In the genomic region with DNA sequence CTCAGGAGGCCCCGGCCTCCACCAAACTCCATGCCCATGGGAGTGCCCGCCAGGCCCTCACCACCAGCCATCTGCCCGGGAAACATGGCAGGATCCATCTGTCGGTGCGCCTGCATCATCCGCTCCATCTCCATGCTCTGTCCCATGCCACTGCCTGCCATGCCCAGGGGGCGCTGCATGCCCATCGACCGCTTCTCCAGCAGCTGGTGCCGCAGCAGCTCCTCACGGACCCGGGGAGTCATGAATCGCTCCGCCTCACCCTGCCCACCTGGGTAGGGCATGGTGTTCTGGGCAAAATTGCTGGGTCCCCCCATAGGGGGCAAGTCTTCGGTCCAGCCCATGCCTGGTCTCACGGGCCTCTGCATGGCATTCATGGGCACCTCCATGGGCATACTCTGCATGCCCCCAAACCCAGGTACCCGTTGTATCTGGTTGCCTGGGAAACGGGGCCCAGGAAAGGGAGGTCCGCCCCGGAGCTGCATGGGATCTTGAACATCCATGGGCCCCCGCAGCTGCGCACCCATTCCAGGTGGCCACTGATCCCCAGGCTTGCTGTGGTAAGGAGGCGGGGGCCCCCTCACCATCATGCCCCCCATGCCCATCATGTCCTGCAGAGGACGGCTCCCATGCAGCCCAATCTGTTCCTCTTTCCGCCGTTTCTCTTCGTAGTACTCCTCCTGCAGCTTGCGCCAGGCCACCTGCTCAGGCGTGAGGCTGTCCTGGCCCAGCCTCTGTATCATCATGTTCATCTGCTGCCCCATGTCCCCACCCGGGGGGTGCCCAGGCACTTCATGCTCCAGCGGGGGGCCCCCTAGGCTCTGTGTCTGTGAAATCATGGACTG, we compare ENCODE assay signal across 19 cellular contexts. TPM values are rescaled to one million over a fixed set of nuclear protein-coding genes. Genes with fewer than 3 reads are reported as not detected.
DNase-seq lines count a peak whose midpoint lies in the region; ATAC-seq, FAIRE-seq and TF ChIP-seq lines count a peak whose summit lies in the region.
"Had no signal": no experiment of that assay in that cellular context is flagged by ENCODE, and none has a peak within 500 bp of the region (broad histone marks: within the 10 kb centered on the region; RNA-seq: fewer than 3 reads in every experiment).

No MANE protein-coding gene starts in this region.

- H4K5ac ChIP-seq in H1 (ENCODE audit: insufficient read length, low read depth, low read length): no peak overlapping the region

- CTCF ChIA-PET in activated CD8-positive, alpha-beta T cell treated with anti-CD3 and anti-CD28 coated beads for 36 hours (lab: Charles Lee): interaction anchor here (0.7 kb wide), 1 partner anchor 21 kb away, joined by 3 read pairs; no protein-coding TSS in a partner anchor
- CTCF ChIA-PET in activated CD8-positive, alpha-beta T cell treated with anti-CD3 and anti-CD28 coated beads, Interleukin-2, amount 10 ng/mL, durations not matched to agents 7 days and 5 days (lab: Charles Lee): no interaction called here
- CTCF ChIA-PET in PC-3 (lab: Charles Lee) (no interaction called here), H1 (lab: Charles Lee; ENCODE audit: partially characterized antibody) (interaction anchor here (0.7 to 1.6 kb wide), 7 partner anchors 9 to 212 kb away, joined by 3 to 5 read pairs (median 3); no protein-coding TSS in a partner anchor)

- no peaks in the 10 kb centered on the region for H3K4me1 ChIP-seq in PC-3 (ENCODE audit: insufficient read depth, low read length)
- peaks cover under 1 to 28% (median 16%) of the 10 kb centered on the region in 4 experiments for H3K4me1 ChIP-seq in H1 (replicated peaks in 1 of 4; ENCODE audit: control insufficient read depth in 3 of 4, insufficient read depth in 4 of 4, low read length in 3 of 4)

- TF ChIP-seq POLR2A in H1 (IDR thresholded peaks at IDR 0.05; ENCODE audit: control extremely low read depth in 1 of 2, low read depth in 2 of 2, low read length in 2 of 2): no peak

- H3K79me1 ChIP-seq in H1 (ENCODE audit: low read depth, low read length): no peaks in the 10 kb centered on the region

- H3K36me3 Mint-ChIP-seq in activated CD8-positive, alpha-beta T cell treated with anti-CD3 and anti-CD28 coated beads for 36 hours (ENCODE audit: low read depth): peaks cover 27% of the 10 kb centered on the region
- H3K36me3 Mint-ChIP-seq in activated CD8-positive, alpha-beta T cell treated with anti-CD3 and anti-CD28 coated beads, Interleukin-2, amount 10 ng/mL, durations not matched to agents 7 days and 5 days (ENCODE audit: low read depth): peaks cover 44% of the 10 kb centered on the region

- intact Hi-C loops in activated CD8-positive, alpha-beta T cell treated with anti-CD3 and anti-CD28 coated beads for 36 hours (cut with micrococcal nuclease): no loop called here
- intact Hi-C loops in PC-3 (cut with micrococcal nuclease) (no loop called here), posterior vena cava (cut with DNase I) (no loop called here)

- no peaks in the 10 kb centered on the region for H3F3A ChIP-seq in PC-3 (ENCODE audit: low read length, unreplicated experiment)

- H2BK12ac ChIP-seq in H1 (ENCODE audit: low read depth, low read length): no peak overlapping the region

- H3K36me3 ChIP-seq in PC-3 (ENCODE audit: low read depth, low read length): peaks cover 66% of the 10 kb centered on the region
- peaks cover 17 to 66% (median 52%) of the 10 kb centered on the region in 4 experiments for H3K36me3 ChIP-seq in H1 (ENCODE audit: control insufficient read depth in 2 of 4, insufficient read depth in 4 of 4, low read length in 3 of 4)

- H3K27me3 ChIP-seq in PC-3 (ENCODE audit: low read length): no peaks in the 10 kb centered on the region
- H3K27me3 ChIP-seq in H1 (replicated peaks in 1 of 4; ENCODE audit: control insufficient read depth in 3 of 4, extremely low read depth in 1 of 4, insufficient read depth in 3 of 4, low read length in 3 of 4): no peaks in the 10 kb centered on the region
- H3K27me3 ChIP-seq: neutrophil had no signal

- H3K9ac ChIP-seq in PC-3 (ENCODE audit: low read length) (no peak overlapping the region), H1 (replicated peaks in 1 of 4; ENCODE audit: extremely low read depth in 1 of 4, low read depth in 3 of 4, low read length in 3 of 4) (no peak overlapping the region)

- H3K27ac Mint-ChIP-seq in activated CD8-positive, alpha-beta T cell treated with anti-CD3 and anti-CD28 coated beads for 36 hours: peak overlapping the region; percentile 66
- H3K27ac Mint-ChIP-seq in activated CD8-positive, alpha-beta T cell treated with anti-CD3 and anti-CD28 coated beads, Interleukin-2, amount 10 ng/mL, durations not matched to agents 7 days and 5 days: no peak overlapping the region
- H3K27ac Mint-ChIP-seq: activated CD4-positive, alpha-beta T cell treated with anti-CD3 and anti-CD28 coated beads for 36 hours had no signal

- H3K4me3 ChIP-seq in PC-3 (ENCODE audit: low read length) (no peak overlapping the region), H1 (ENCODE audit: extremely low read depth in 1 of 4, insufficient read depth in 2 of 4, low read depth in 3 of 4, low read length in 4 of 4) (no peak overlapping the region)

- no peak overlapping the region for H3K18ac ChIP-seq in H1 (ENCODE audit: extremely low read depth, low read length)

- BruUV-seq in PC-3 (replicated peaks; lab: Mats Ljungman, UMichigan): TSS peak; percentile 4

- H3K9me2 ChIP-seq in PC-3 (replicated peaks; ENCODE audit: low read length): no peaks in the 10 kb centered on the region

- H3K9me3 Mint-ChIP-seq in activated CD8-positive, alpha-beta T cell treated with anti-CD3 and anti-CD28 coated beads for 36 hours: no peaks in the 10 kb centered on the region
- H3K9me3 Mint-ChIP-seq in activated CD8-positive, alpha-beta T cell treated with anti-CD3 and anti-CD28 coated beads, Interleukin-2, amount 10 ng/mL, durations not matched to agents 7 days and 5 days (ENCODE audit: insufficient read depth): no peaks in the 10 kb centered on the region

- 94% methylated on average over 30 of the region's 31 CpGs; no CpG with 5 or more reads in 1 of the 2 experiments for WGBS in H1 (ENCODE audit: extremely low coverage in 1 of 2, insufficient coverage in 1 of 2, insufficient read length in 1 of 2, insufficient replicate concordance in 2 of 2, low coverage in 1 of 2, low lambda C conversion rate in 2 of 2, missing lambda C conversion rate in 1 of 2), 2 experiments

- no peak overlapping the region for H4K91ac ChIP-seq in H1 (replicated peaks; ENCODE audit: insufficient read length, low read length)

- no peak overlapping the region for H3K56ac ChIP-seq in H1 (replicated peaks; ENCODE audit: insufficient read length, low read depth, low read length)

- H3K23ac ChIP-seq in H1 (ENCODE audit: insufficient read length): no peak overlapping the region

- no peak overlapping the region for H2AK5ac ChIP-seq in H1 (ENCODE audit: low read depth, low read length)

- no peak overlapping the region for H2BK20ac ChIP-seq in H1 (ENCODE audit: low read length)

- TF ChIP-seq RAD21 in H1 (IDR thresholded peaks at IDR 0.05 in 1 of 2, conservative IDR thresholded peaks at IDR 0.05 in 1 of 2; ENCODE audit: low read depth in 2 of 2, low read length in 2 of 2): peak; percentile 26 to 44; a peak in 2 of 4 replicates

- no peaks in the 10 kb centered on the region for H3K23me2 ChIP-seq in H1 (ENCODE audit: low read depth, low read length)

- DNase-seq in activated CD8-positive, alpha-beta T cell treated with anti-CD3 and anti-CD28 coated beads for 36 hours: no peak
- DNase-seq in activated CD8-positive, alpha-beta T cell treated with anti-CD3 and anti-CD28 coated beads, Interleukin-2, amount 10 ng/mL, durations not matched to agents 7 days and 5 days: no peak
- DNase-seq in PC-3: no peak
- DNase-seq in H1 (ENCODE audit: low read depth in 1 of 2, low spot score in 2 of 2): peak in 1 of 2 experiments; percentile 51
- peak; percentile 84 for DNase-seq in posterior vena cava (ENCODE audit: low spot score)
- DNase-seq in NCI-H2029 (lab: John Stamatoyannopoulos, UW): no peak
- DNase-seq in central memory CD4-positive, alpha-beta T cell: no peak
- DNase-seq: activated CD4-positive, alpha-beta T cell treated with anti-CD3 and anti-CD28 coated beads for 36 hours; activated gamma-delta T cell; dermis blood vessel endothelial cell; DMS79; KBM-7; NCI-H2081; stimulated activated CD4-positive, alpha-beta T cell treated with anti-CD3 and anti-CD28 coated beads, Interleukin-12 subunit alpha, Interleukin-12 subunit beta, amount 100 ng/mL, for 4 hours had no signal

- no peaks in the 10 kb centered on the region for H3K27me3 Mint-ChIP-seq in activated CD8-positive, alpha-beta T cell treated with anti-CD3 and anti-CD28 coated beads for 36 hours
- H3K27me3 Mint-ChIP-seq in activated CD8-positive, alpha-beta T cell treated with anti-CD3 and anti-CD28 coated beads, Interleukin-2, amount 10 ng/mL, durations not matched to agents 7 days and 5 days (ENCODE audit: low read depth): no peaks in the 10 kb centered on the region
- H3K27me3 Mint-ChIP-seq: activated CD4-positive, alpha-beta T cell treated with anti-CD3 and anti-CD28 coated beads for 36 hours had no signal

- TF ChIP-seq EP300 in H1 (IDR thresholded peaks at IDR 0.05; ENCODE audit: borderline replicate concordance in 1 of 2, low read depth in 2 of 2, low read length in 2 of 2): no peak

- H2AFZ ChIP-seq in PC-3 (ENCODE audit: low read length) (no peak overlapping the region), H1 (ENCODE audit: low read length) (no peak overlapping the region)

- H3K4ac ChIP-seq in H1 (replicated peaks; ENCODE audit: insufficient read length, low read depth, low read length): no peak overlapping the region

- H3K27ac ChIP-seq in PC-3 (ENCODE audit: low read length) (no peak overlapping the region), H1 (ENCODE audit: low read depth, low read length) (no peak overlapping the region)
- H3K27ac ChIP-seq: neutrophil had no signal

- POLR2A ChIA-PET in activated CD8-positive, alpha-beta T cell treated with anti-CD3 and anti-CD28 coated beads for 36 hours (lab: Charles Lee): interaction anchor here (0.6 to 0.7 kb wide), 2 partner anchors 16 to 115 kb away, joined by 3 to 4 read pairs; no protein-coding TSS in a partner anchor
- POLR2A ChIA-PET in activated CD8-positive, alpha-beta T cell treated with anti-CD3 and anti-CD28 coated beads, Interleukin-2, amount 10 ng/mL, durations not matched to agents 7 days and 5 days (lab: Charles Lee): no interaction called here
- POLR2A ChIA-PET in PC-3 (lab: Charles Lee; ENCODE audit: unreplicated experiment) (no interaction called here), H1 (lab: Charles Lee; ENCODE audit: partially characterized antibody) (interaction anchor here (1.3 to 1.8 kb wide), 2 partner anchors 9 to 111 kb away, joined by 4 read pairs; a partner anchor contains a TSS)

- H4K20me1 ChIP-seq in PC-3 (ENCODE audit: low read length) (peaks cover 10% of the 10 kb centered on the region; the same call in 1 of the 2 replicates), H1 (replicated peaks in 1 of 2; ENCODE audit: control insufficient read depth in 1 of 2, insufficient read depth in 2 of 2, low read length in 2 of 2) (peaks cover 6 to 10% of the 10 kb centered on the region in 2 experiments)

- peaks cover 28% of the 10 kb centered on the region for H3K4me1 Mint-ChIP-seq in activated CD8-positive, alpha-beta T cell treated with anti-CD3 and anti-CD28 coated beads for 36 hours (ENCODE audit: low read depth)
- H3K4me1 Mint-ChIP-seq in activated CD8-positive, alpha-beta T cell treated with anti-CD3 and anti-CD28 coated beads, Interleukin-2, amount 10 ng/mL, durations not matched to agents 7 days and 5 days (ENCODE audit: low read depth): peaks cover 12% of the 10 kb centered on the region

- TF ChIP-seq CTCF in activated CD8-positive, alpha-beta T cell treated with anti-CD3 and anti-CD28 coated beads for 36 hours (IDR thresholded peaks at IDR 0.05): no peak
- peak; percentile 56 for TF ChIP-seq CTCF in PC-3 (conservative IDR thresholded peaks at IDR 0.05; ENCODE audit: low read depth, low read length)
- peak in 1 of 3 experiments; percentile 32; a peak in 1 of 4 replicates for TF ChIP-seq CTCF in H1 (IDR thresholded peaks at IDR 0.05; ENCODE audit: control extremely low read depth in 1 of 3, insufficient read depth in 1 of 3, low read depth in 1 of 3, low read length in 3 of 3)

- no peak overlapping the region for H2BK5ac ChIP-seq in H1 (ENCODE audit: low read depth, low read length)

- no peak overlapping the region for H4K8ac ChIP-seq in H1 (ENCODE audit: extremely low read depth, insufficient read depth, low read length)

- H3K14ac ChIP-seq in H1 (ENCODE audit: insufficient read length): no peak overlapping the region

- peaks cover 25% of the 10 kb centered on the region for H3K79me2 ChIP-seq in PC-3 (ENCODE audit: low read length)
- peaks cover 0 to 24% of the 10 kb centered on the region in 2 experiments; a peak in 2 of 4 replicates for H3K79me2 ChIP-seq in H1 (ENCODE audit: control insufficient read depth in 1 of 2, insufficient read depth in 2 of 2, low read length in 2 of 2)

- H3K4me2 ChIP-seq in PC-3 (ENCODE audit: low read length) (no peak overlapping the region), H1 (ENCODE audit: insufficient read depth in 1 of 2, low read depth in 2 of 2, low read length in 2 of 2) (no peak overlapping the region)

- H2BK15ac ChIP-seq in H1 (ENCODE audit: low read length): no peak overlapping the region

- H3K4me3 Mint-ChIP-seq in activated CD8-positive, alpha-beta T cell treated with anti-CD3 and anti-CD28 coated beads for 36 hours: no peak overlapping the region
- H3K4me3 Mint-ChIP-seq in activated CD8-positive, alpha-beta T cell treated with anti-CD3 and anti-CD28 coated beads, Interleukin-2, amount 10 ng/mL, durations not matched to agents 7 days and 5 days: no peak overlapping the region
- H3K4me3 Mint-ChIP-seq: activated CD4-positive, alpha-beta T cell treated with anti-CD3 and anti-CD28 coated beads for 36 hours had no signal

- no peak overlapping the region for H2BK120ac ChIP-seq in H1 (replicated peaks; ENCODE audit: low read depth, low read length)

- FAIRE-seq in H1 (lab: Jason Lieb, UNC): no peak

- H3K9me3 ChIP-seq in PC-3 (ENCODE audit: low read length): no peaks in the 10 kb centered on the region
- no peaks in the 10 kb centered on the region for H3K9me3 ChIP-seq in H1 (ENCODE audit: insufficient read depth in 2 of 2, low read depth in 1 of 2, low read length in 1 of 2)
- H3K9me3 ChIP-seq: neutrophil had no signal

- ATAC-seq in activated CD8-positive, alpha-beta T cell treated with anti-CD3 and anti-CD28 coated beads for 36 hours: no peak
- no peak for ATAC-seq in activated CD8-positive, alpha-beta T cell treated with anti-CD3 and anti-CD28 coated beads, Interleukin-2, amount 10 ng/mL, durations not matched to agents 7 days and 5 days
- ATAC-seq in PC-3 (peak; percentile 14; the same call in 1 of the 2 replicates), HG03196 (IDR thresholded peaks at IDR 0.05; ENCODE audit: unreplicated experiment) (no peak)
- ATAC-seq: activated CD4-positive, alpha-beta T cell treated with anti-CD3 and anti-CD28 coated beads for 36 hours had no signal

RNA-seq across cellular contexts. Expression of a gene that starts 18.0 kb away (rescaled TPM):
- total RNA-seq in activated CD8-positive, alpha-beta T cell treated with anti-CD3 and anti-CD28 coated beads for 36 hours: under 1 TPM; 0.60 to 0.92 TPM
- under 1 TPM; 0.08 to 0.18 TPM for total RNA-seq in activated CD8-positive, alpha-beta T cell treated with anti-CD3 and anti-CD28 coated beads, Interleukin-2, amount 10 ng/mL, durations not matched to agents 7 days and 5 days
- not detected in 2 replicates for total RNA-seq in PC-3 (2014; rRNA removed)
- not detected in 2 replicates for total RNA-seq in H1 (2021; fragmentation: NEBNext Ultra II Directional; extraction: Animal tissue kit (Norgen Biotek cat#: 25700))
- not detected in 2 replicates for polyA plus RNA-seq in H1 (2011; rRNA removed)
- not detected for polyA plus RNA-seq in H1 (2011; cell fraction: cytosol; rRNA removed)
- polyA plus RNA-seq in H1 (2011; cell fraction: nucleus; rRNA removed): not detected
- polyA plus RNA-seq in H1 (2012, experiment 1 of 2): not detected in 4 replicates
- not detected for polyA plus RNA-seq in H1 (2012, experiment 2 of 2)
- polyA plus RNA-seq in H1 (2013, experiment 1 of 2): not detected
- not detected for polyA plus RNA-seq in H1 (2013, experiment 2 of 2)
- polyA minus RNA-seq in H1 (2011; rRNA and poly(A)+ RNA removed): not detected in 2 replicates
- polyA minus RNA-seq in H1 (2011; cell fraction: cytosol; rRNA and poly(A)+ RNA removed): not detected
- not detected for polyA minus RNA-seq in H1 (2011; cell fraction: nucleus; rRNA and poly(A)+ RNA removed)
- under 1 TPM in 1 of 2 donors, not detected in 1; 0.10 TPM for total RNA-seq in posterior vena cava
- total RNA-seq: A673, dermis blood vessel endothelial cell, liver, ureter had no signal

RNA-seq across cellular contexts. Expression of a gene that starts 24.0 kb away (rescaled TPM):
- 10 to 100 TPM; 35.9 to 38.8 TPM for total RNA-seq in activated CD8-positive, alpha-beta T cell treated with anti-CD3 and anti-CD28 coated beads for 36 hours
- 10 to 100 TPM; 70.0 to 70.6 TPM for total RNA-seq in activated CD8-positive, alpha-beta T cell treated with anti-CD3 and anti-CD28 coated beads, Interleukin-2, amount 10 ng/mL, durations not matched to agents 7 days and 5 days
- total RNA-seq in PC-3 (2014; rRNA removed): 49.7 and 68.2 TPM in 2 replicates
- total RNA-seq in H1 (2021; fragmentation: NEBNext Ultra II Directional; extraction: Animal tissue kit (Norgen Biotek cat#: 25700)): 57.8 and 58.2 TPM in 2 replicates
- polyA plus RNA-seq in H1 (2011; rRNA removed): 6.2 and 15.7 TPM in 2 replicates
- polyA plus RNA-seq in H1 (2011; cell fraction: cytosol; rRNA removed): 4.4 TPM
- polyA plus RNA-seq in H1 (2011; cell fraction: nucleus; rRNA removed): 29.6 TPM
- 40.7 to 56.9 TPM (median 45.3 TPM) in 4 replicates for polyA plus RNA-seq in H1 (2012, experiment 1 of 2)
- polyA plus RNA-seq in H1 (2012, experiment 2 of 2): 18.6 TPM
- 62.5 TPM for polyA plus RNA-seq in H1 (2013, experiment 1 of 2)
- polyA plus RNA-seq in H1 (2013, experiment 2 of 2): 58.3 TPM
- polyA minus RNA-seq in H1 (2011; rRNA and poly(A)+ RNA removed): 4.8 and 6.3 TPM in 2 replicates
- polyA minus RNA-seq in H1 (2011; cell fraction: cytosol; rRNA and poly(A)+ RNA removed): 31.1 TPM
- polyA minus RNA-seq in H1 (2011; cell fraction: nucleus; rRNA and poly(A)+ RNA removed): 20.6 TPM
- total RNA-seq in posterior vena cava: 10 to 100 TPM; 89.2 to 89.5 TPM

RNA-seq across cellular contexts. Expression of a gene that starts 54.4 kb away (rescaled TPM):
- 1 to 10 TPM; 1.5 to 2.2 TPM for total RNA-seq in activated CD8-positive, alpha-beta T cell treated with anti-CD3 and anti-CD28 coated beads for 36 hours
- not detected for total RNA-seq in activated CD8-positive, alpha-beta T cell treated with anti-CD3 and anti-CD28 coated beads, Interleukin-2, amount 10 ng/mL, durations not matched to agents 7 days and 5 days
- 0.44 TPM in 1 of 2 replicates, not detected in the other for total RNA-seq in PC-3 (2014; rRNA removed)
- total RNA-seq in H1 (2021; fragmentation: NEBNext Ultra II Directional; extraction: Animal tissue kit (Norgen Biotek cat#: 25700)): not detected in 2 replicates
- polyA plus RNA-seq in H1 (2011; rRNA removed): 0.76 and 1.8 TPM in 2 replicates
- 0.34 TPM for polyA plus RNA-seq in H1 (2011; cell fraction: cytosol; rRNA removed)
- polyA plus RNA-seq in H1 (2011; cell fraction: nucleus; rRNA removed): 0.43 TPM
- 0.36 to 0.88 TPM (median 0.56 TPM) in 4 replicates for polyA plus RNA-seq in H1 (2012, experiment 1 of 2)
- polyA plus RNA-seq in H1 (2012, experiment 2 of 2): 0.21 TPM
- 0.65 TPM for polyA plus RNA-seq in H1 (2013, experiment 1 of 2)
- 0.37 TPM for polyA plus RNA-seq in H1 (2013, experiment 2 of 2)
- polyA minus RNA-seq in H1 (2011; rRNA and poly(A)+ RNA removed): not detected in 2 replicates
- polyA minus RNA-seq in H1 (2011; cell fraction: cytosol; rRNA and poly(A)+ RNA removed): not detected
- not detected for polyA minus RNA-seq in H1 (2011; cell fraction: nucleus; rRNA and poly(A)+ RNA removed)
- not detected for total RNA-seq in posterior vena cava
- total RNA-seq: A673, dermis blood vessel endothelial cell, liver had no signal
- polyA plus RNA-seq: liver had no signal

Comparison
In these comparisons a context has a peak if more than half of its experiments do, and no peak if none do; other contexts are left out.
1. CTCF ChIA-PET loops: an anchor here in activated CD8-positive, alpha-beta T cell treated with anti-CD3 and anti-CD28 coated beads for 36 hours (0.7 kb wide) and H1 (0.7 to 1.6 kb wide); none called in activated CD8-positive, alpha-beta T cell treated with anti-CD3 and anti-CD28 coated beads, Interleukin-2, amount 10 ng/mL, durations not matched to agents 7 days and 5 days and PC-3.
2. POLR2A ChIA-PET loops: an anchor here in activated CD8-positive, alpha-beta T cell treated with anti-CD3 and anti-CD28 coated beads for 36 hours (0.6 to 0.7 kb wide) and H1 (1.3 to 1.8 kb wide); none called in activated CD8-positive, alpha-beta T cell treated with anti-CD3 and anti-CD28 coated beads, Interleukin-2, amount 10 ng/mL, durations not matched to agents 7 days and 5 days and PC-3.